Comparison of ENCODE assay signal across 1 cellular context in the genomic region with DNA sequence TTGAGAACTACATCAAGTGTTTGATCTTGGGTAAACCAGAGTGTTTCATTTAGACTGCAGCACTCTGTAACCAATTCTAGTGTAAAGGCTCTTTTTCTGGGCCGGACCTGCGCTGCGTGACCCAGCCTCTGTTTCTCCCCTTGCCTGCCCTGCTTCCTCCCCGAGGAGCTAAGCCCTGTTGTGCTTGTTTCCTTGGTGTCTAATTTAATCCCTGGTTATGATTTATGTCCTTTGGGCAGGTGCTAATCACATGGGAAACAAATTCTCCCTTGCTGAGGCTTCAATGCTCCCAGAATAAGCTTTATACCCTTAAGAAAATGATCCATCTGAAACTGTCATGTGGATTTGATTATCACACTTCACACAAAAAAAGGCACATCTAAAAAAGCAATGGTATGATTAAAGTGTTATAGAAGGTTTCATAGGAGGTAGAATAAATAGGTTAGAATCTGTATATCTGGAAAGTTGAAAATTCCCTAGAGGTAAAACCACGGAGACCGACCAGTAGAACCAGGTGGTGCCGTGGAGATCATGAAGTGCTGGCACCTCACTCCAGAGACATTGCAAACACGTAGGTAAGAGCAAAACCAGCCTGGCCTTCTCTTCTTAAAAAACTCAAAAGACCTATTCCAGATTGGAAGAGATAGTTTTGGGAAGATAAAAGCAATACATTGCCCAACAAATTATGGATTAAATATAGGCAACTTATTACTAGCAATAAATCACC.
TF ChIP-seq lines count a peak whose summit lies in the region.

No MANE protein-coding gene starts in this region.

TF ChIP-seq in K562, 482 proteins besides CTCF, POLR2A, EP300 and RAD21:
- TF ChIP-seq RCOR1 (IDR thresholded peaks at IDR 0.05; ENCODE audit: borderline replicate concordance in 1 of 2, low read depth in 2 of 2, low read length in 2 of 2) (no peak), NFXL1 (CRISPR knock-in tag; IDR thresholded peaks at IDR 0.05) (no peak), MEIS2 (IDR thresholded peaks at IDR 0.05; ENCODE audit: partially characterized antibody) (peak; percentile 15), OTX1 (CRISPR knock-in tag; IDR thresholded peaks at IDR 0.05) (no peak)
